17 cellular contexts compared by ENCODE assay signal in genomic region chr1:214568328-214568727, GRCh38. TPM values are rescaled to one million over a fixed set of nuclear protein-coding genes. Genes with fewer than 3 reads are reported as not detected.
DNase-seq lines count a peak whose midpoint lies in the region; ATAC-seq, FAIRE-seq and TF ChIP-seq lines count a peak whose summit lies in the region.
"Had no signal": no experiment of that assay in that cellular context is flagged by ENCODE, and none has a peak within 500 bp of the region (broad histone marks: within the 10 kb centered on the region; RNA-seq: fewer than 3 reads in every experiment).

No MANE protein-coding gene starts in this region.

- no peaks in the 10 kb centered on the region for H3K36me3 ChIP-seq in thyroid gland
- H3K36me3 ChIP-seq: tibial artery had no signal

- ATAC-seq in Right ventricle myocardium inferior (peak; percentile 89), left cardiac atrium (peak; percentile 34 to 72), natural killer cell (no peak)
- ATAC-seq: natural killer cell treated with Interleukin-12 subunit alpha and Interleukin-12 subunit beta and Interleukin-15 and Interleukin-18, amount 100 ng/mL, for 72 hours had no signal

- no peaks in the 10 kb centered on the region for H3K27me3 Mint-ChIP-seq in activated T-helper 2 cell treated with anti-CD3 and anti-CD28 coated beads, Interferon-gamma antibody, Interleukin-2, Interleukin-4, amounts not matched to agents 10 μg/mL and 5 μg/mL and 100 μg/mL, durations not matched to agents 14 hours and 24 hours and 36 hours (ENCODE audit: low read depth)
- no peaks in the 10 kb centered on the region for H3K27me3 Mint-ChIP-seq in glutamatergic neuron (ENCODE audit: unreplicated experiment)
- peaks cover 0 to 10% of the 10 kb centered on the region in 2 donors for H3K27me3 Mint-ChIP-seq in natural killer cell (ENCODE audit: low read depth in 2 of 2)

- no peak overlapping the region for H3K4me3 Mint-ChIP-seq in activated T-helper 2 cell treated with anti-CD3 and anti-CD28 coated beads, Interferon-gamma antibody, Interleukin-2, Interleukin-4, amounts not matched to agents 10 μg/mL and 5 μg/mL and 100 μg/mL, durations not matched to agents 14 hours and 24 hours and 36 hours (ENCODE audit: low read depth)
- H3K4me3 Mint-ChIP-seq in glutamatergic neuron (ENCODE audit: unreplicated experiment) (no peak overlapping the region), natural killer cell (no peak overlapping the region)
- H3K4me3 Mint-ChIP-seq: activated CD4-positive, alpha-beta T cell treated with anti-CD3 and anti-CD28 coated beads, Interleukin-2, amount 10 ng/mL, durations not matched to agents 7 days and 5 days; activated naive CD8-positive, alpha-beta T cell treated with anti-CD3 and anti-CD28 coated beads, Interleukin-2, amount 10 ng/mL, durations not matched to agents 7 days and 5 days; natural killer cell treated with Interleukin-12 subunit alpha and Interleukin-12 subunit beta and Interleukin-15 and Interleukin-18, amount 100 ng/mL, for 72 hours had no signal

- no peaks in the 10 kb centered on the region for H3K9me3 ChIP-seq in thyroid gland
- H3K9me3 ChIP-seq: tibial artery had no signal

- TF ChIP-seq CTCF in thyroid gland (IDR thresholded peaks at IDR 0.05) (no peak), glutamatergic neuron (IDR thresholded peaks at IDR 0.05; ENCODE audit: partially characterized antibody, unreplicated experiment) (no peak), natural killer cell (IDR thresholded peaks at IDR 0.05) (no peak)

- WGBS in thyroid gland, 2 donors, result 21 to 51% methylated on average over 4 of the region's 4 CpGs

- DNase-seq in Right ventricle myocardium inferior (ENCODE audit: missing footprints), result no peak
- DNase-seq in cardiac septum (ENCODE audit: low spot score), result no peak
- DNase-seq in activated T-helper 2 cell treated with anti-CD3 and anti-CD28 coated beads, Interferon-gamma antibody, Interleukin-2, Interleukin-4, amounts not matched to agents 10 μg/mL and 5 μg/mL and 100 μg/mL, durations not matched to agents 14 hours and 24 hours and 36 hours (ENCODE audit: low spot score), result no peak
- no peak for DNase-seq in left cardiac atrium
- peak; percentile 57 to 61 for DNase-seq in thyroid gland
- no peak for DNase-seq in glutamatergic neuron
- DNase-seq in GM12892 (ENCODE audit: insufficient read length), result no peak
- DNase-seq in natural killer cell, result no peak
- DNase-seq: activated CD4-positive, alpha-beta T cell treated with anti-CD3 and anti-CD28 coated beads, Interleukin-2, amount 10 ng/mL, durations not matched to agents 7 days and 5 days; activated naive CD8-positive, alpha-beta T cell treated with anti-CD3 and anti-CD28 coated beads, Interleukin-2, amount 10 ng/mL, durations not matched to agents 7 days and 5 days; activated T-cell treated with anti-CD3 and anti-CD28 coated beads, Interleukin-2, amount 50 U/mL, for 1 hour; cerebellar nuclear complex; hippocampal formation; NCI-H2081 treated with DMSO at 0.1 percent for 48 hours; T-helper 9 cell had no signal

- H3K27me3 ChIP-seq in thyroid gland, result no peaks in the 10 kb centered on the region
- H3K27me3 ChIP-seq: tibial artery had no signal

- peak overlapping the region; percentile 9 for H3K27ac Mint-ChIP-seq in activated T-helper 2 cell treated with anti-CD3 and anti-CD28 coated beads, Interferon-gamma antibody, Interleukin-2, Interleukin-4, amounts not matched to agents 10 μg/mL and 5 μg/mL and 100 μg/mL, durations not matched to agents 14 hours and 24 hours and 36 hours
- no peak overlapping the region for H3K27ac Mint-ChIP-seq in glutamatergic neuron (ENCODE audit: unreplicated experiment)
- H3K27ac Mint-ChIP-seq in natural killer cell, result no peak overlapping the region
- H3K27ac Mint-ChIP-seq: activated CD4-positive, alpha-beta T cell treated with anti-CD3 and anti-CD28 coated beads, Interleukin-2, amount 10 ng/mL, durations not matched to agents 7 days and 5 days; activated naive CD8-positive, alpha-beta T cell treated with anti-CD3 and anti-CD28 coated beads, Interleukin-2, amount 10 ng/mL, durations not matched to agents 7 days and 5 days; natural killer cell treated with Interleukin-12 subunit alpha and Interleukin-12 subunit beta and Interleukin-15 and Interleukin-18, amount 100 ng/mL, for 72 hours had no signal

- TF ChIP-seq POLR2A in thyroid gland (IDR thresholded peaks at IDR 0.05), result no peak
- no peak for TF ChIP-seq POLR2A in GM12892 (IDR thresholded peaks at IDR 0.05; ENCODE audit: low read depth, low read length)

- intact Hi-C loops in Right ventricle myocardium inferior (cut with DNase I) (loop anchor here (10.0 kb wide), 1 partner anchor 1944 kb away; a partner anchor contains a TSS), cardiac septum (cut with DNase I) (no loop called here), left cardiac atrium (cut with DNase I) (no loop called here), thyroid gland (cut with DNase I) (no loop called here), natural killer cell (cut with micrococcal nuclease) (no loop called here)
- intact Hi-C loops in activated T-helper 2 cell treated with anti-CD3 and anti-CD28 coated beads, Interferon-gamma antibody, Interleukin-2, Interleukin-4, amounts not matched to agents 10 μg/mL and 5 μg/mL and 100 μg/mL, durations not matched to agents 14 hours and 24 hours and 36 hours (cut with micrococcal nuclease), result no loop called here

- H3K9me3 Mint-ChIP-seq in activated T-helper 2 cell treated with anti-CD3 and anti-CD28 coated beads, Interferon-gamma antibody, Interleukin-2, Interleukin-4, amounts not matched to agents 10 μg/mL and 5 μg/mL and 100 μg/mL, durations not matched to agents 14 hours and 24 hours and 36 hours, result no peaks in the 10 kb centered on the region
- peaks cover 9% of the 10 kb centered on the region for H3K9me3 Mint-ChIP-seq in glutamatergic neuron (ENCODE audit: unreplicated experiment)
- no peaks in the 10 kb centered on the region for H3K9me3 Mint-ChIP-seq in natural killer cell
- H3K9me3 Mint-ChIP-seq: activated CD4-positive, alpha-beta T cell treated with anti-CD3 and anti-CD28 coated beads, Interleukin-2, amount 10 ng/mL, durations not matched to agents 7 days and 5 days; activated naive CD8-positive, alpha-beta T cell treated with anti-CD3 and anti-CD28 coated beads, Interleukin-2, amount 10 ng/mL, durations not matched to agents 7 days and 5 days; natural killer cell treated with Interleukin-12 subunit alpha and Interleukin-12 subunit beta and Interleukin-15 and Interleukin-18, amount 100 ng/mL, for 72 hours had no signal

- peak overlapping the region in 2 of 3 donors; percentile 20 to 26 for H3K27ac ChIP-seq in thyroid gland

- no peak for FAIRE-seq in GM12892 (lab: Jason Lieb, UNC)

- H3K36me3 Mint-ChIP-seq in activated T-helper 2 cell treated with anti-CD3 and anti-CD28 coated beads, Interferon-gamma antibody, Interleukin-2, Interleukin-4, amounts not matched to agents 10 μg/mL and 5 μg/mL and 100 μg/mL, durations not matched to agents 14 hours and 24 hours and 36 hours (ENCODE audit: low read depth), result no peaks in the 10 kb centered on the region
- H3K36me3 Mint-ChIP-seq in glutamatergic neuron (ENCODE audit: unreplicated experiment) (no peaks in the 10 kb centered on the region), natural killer cell (no peaks in the 10 kb centered on the region)
- H3K36me3 Mint-ChIP-seq: activated naive CD8-positive, alpha-beta T cell treated with anti-CD3 and anti-CD28 coated beads, Interleukin-2, amount 10 ng/mL, durations not matched to agents 7 days and 5 days; natural killer cell treated with Interleukin-12 subunit alpha and Interleukin-12 subunit beta and Interleukin-15 and Interleukin-18, amount 100 ng/mL, for 72 hours had no signal

- no peak overlapping the region for H3K4me3 ChIP-seq in thyroid gland (replicated peaks in 1 of 3)
- H3K4me3 ChIP-seq: tibial artery had no signal

- peaks cover 32% of the 10 kb centered on the region for H3K4me1 Mint-ChIP-seq in activated T-helper 2 cell treated with anti-CD3 and anti-CD28 coated beads, Interferon-gamma antibody, Interleukin-2, Interleukin-4, amounts not matched to agents 10 μg/mL and 5 μg/mL and 100 μg/mL, durations not matched to agents 14 hours and 24 hours and 36 hours (ENCODE audit: low read depth)
- H3K4me1 Mint-ChIP-seq in glutamatergic neuron (ENCODE audit: low read depth, unreplicated experiment), result peaks cover 21% of the 10 kb centered on the region
- H3K4me1 Mint-ChIP-seq in natural killer cell, result no peaks in the 10 kb centered on the region
- H3K4me1 Mint-ChIP-seq: activated CD4-positive, alpha-beta T cell treated with anti-CD3 and anti-CD28 coated beads, Interleukin-2, amount 10 ng/mL, durations not matched to agents 7 days and 5 days; activated naive CD8-positive, alpha-beta T cell treated with anti-CD3 and anti-CD28 coated beads, Interleukin-2, amount 10 ng/mL, durations not matched to agents 7 days and 5 days had no signal

- H3K4me1 ChIP-seq in thyroid gland, result peaks cover 3 to 10% of the 10 kb centered on the region in 2 donors

RNA-seq across cellular contexts. Expression of gene PTPN14, which starts 16.9 kb away (rescaled TPM):
- total RNA-seq in Right ventricle myocardium inferior (23.0 TPM), cardiac septum (67.7 TPM), left cardiac atrium (10 to 100 TPM; 17.8 to 22.5 TPM), thyroid gland (10 to 100 TPM; 28.1 to 33.4 (median 31.8) TPM), glutamatergic neuron (ENCODE audit: unreplicated experiment) (1.7 TPM), natural killer cell (under 1 TPM in 1 of 3 donors, not detected in 2; 0.02 TPM)
- total RNA-seq in activated T-helper 2 cell treated with anti-CD3 and anti-CD28 coated beads, Interferon-gamma antibody, Interleukin-2, Interleukin-4, amounts not matched to agents 10 μg/mL and 5 μg/mL and 100 μg/mL, durations not matched to agents 14 hours and 24 hours and 36 hours, result 71.4 and 75.6 TPM in 2 replicates
- polyA plus RNA-seq in GM12892 (2012; ENCODE audit: missing spikeins), result 0.59 TPM

RNA-seq across cellular contexts. Expression of gene CENPF, which starts 34.7 kb away (rescaled TPM):
- total RNA-seq in Right ventricle myocardium inferior, result 0.97 TPM
- total RNA-seq in cardiac septum, result 0.67 TPM
- 77.1 and 85.9 TPM in 2 replicates for total RNA-seq in activated T-helper 2 cell treated with anti-CD3 and anti-CD28 coated beads, Interferon-gamma antibody, Interleukin-2, Interleukin-4, amounts not matched to agents 10 μg/mL and 5 μg/mL and 100 μg/mL, durations not matched to agents 14 hours and 24 hours and 36 hours
- total RNA-seq in left cardiac atrium, result 1 to 10 TPM in 1 of 2 donors, under 1 TPM in 1; 0.60 to 1.6 TPM
- total RNA-seq in thyroid gland, result 1 to 10 TPM in 1 of 4 donors, under 1 TPM in 3; 0.27 to 1.0 (median 0.55) TPM
- total RNA-seq in glutamatergic neuron (ENCODE audit: unreplicated experiment), result 29.3 TPM
- 27.2 TPM for polyA plus RNA-seq in GM12892 (2012; ENCODE audit: missing spikeins)
- total RNA-seq in natural killer cell, result 1 to 10 TPM; 3.8 to 6.6 (median 4.0) TPM

Comparison
In these comparisons a context has a peak if more than half of its experiments do, and no peak if none do; other contexts are left out.
1. ATAC-seq: peak in Right ventricle myocardium inferior (single experiment) and left cardiac atrium (2 of 2); none in natural killer cell (0 of 3).
2. DNase-seq: peak in thyroid gland (2 of 2); none in Right ventricle myocardium inferior (single experiment), cardiac septum (single experiment), activated T-helper 2 cell treated with anti-CD3 and anti-CD28 coated beads, Interferon-gamma antibody, Interleukin-2, Interleukin-4, amounts not matched to agents 10 μg/mL and 5 μg/mL and 100 μg/mL, durations not matched to agents 14 hours and 24 hours and 36 hours (single experiment), left cardiac atrium (single experiment), glutamatergic neuron (single experiment), GM12892 (single experiment) and natural killer cell (single experiment).